24 cellular contexts compared by ENCODE assay signal in the genomic region with DNA sequence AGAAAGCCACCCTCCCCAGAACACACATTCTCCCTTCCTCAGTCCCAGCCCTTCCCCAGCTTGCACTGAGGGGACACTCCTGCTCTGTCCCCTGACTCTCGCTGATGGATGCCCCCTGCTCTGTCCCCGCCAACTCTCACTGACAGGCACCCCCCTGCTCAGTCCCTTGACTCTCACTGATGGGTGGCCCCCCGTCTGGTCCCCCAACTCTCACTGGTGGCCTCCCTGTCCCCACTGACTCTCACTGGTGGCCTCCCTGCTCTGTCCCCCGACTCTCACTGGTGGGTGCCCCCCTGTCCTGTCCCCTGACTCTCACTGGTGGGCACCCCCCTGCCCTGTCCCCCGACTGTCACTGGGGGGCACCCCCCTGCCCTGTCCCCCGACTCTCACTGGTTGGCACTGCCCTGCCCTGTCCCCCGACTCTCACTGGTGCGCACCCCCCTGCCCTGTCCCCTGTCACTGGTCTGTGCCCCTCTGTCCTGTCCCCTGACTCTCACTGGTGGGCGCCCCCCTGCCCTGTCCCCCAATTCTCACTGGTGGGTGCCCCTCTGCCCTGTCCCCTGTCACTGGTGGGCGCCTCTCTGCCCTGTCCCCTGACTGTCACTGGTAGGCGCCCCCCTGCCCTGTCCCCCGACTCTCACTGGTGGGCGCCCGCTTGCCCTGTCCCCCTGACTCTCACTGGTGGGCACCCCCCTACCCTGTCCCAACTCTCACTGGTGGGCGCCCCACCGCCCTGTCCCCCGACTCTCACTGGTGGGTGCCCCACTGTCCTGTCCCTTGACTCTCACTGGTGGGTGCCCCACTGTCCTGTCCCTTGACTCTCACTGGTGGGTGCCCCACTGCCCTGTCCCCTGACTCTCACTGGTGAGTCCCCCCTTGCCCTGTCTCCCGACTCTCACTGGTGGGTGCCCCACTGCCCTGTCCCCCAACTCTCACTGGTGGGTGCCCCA.
"Had no signal": no experiment of that assay in that cellular context is flagged by ENCODE, and none has a peak within 500 bp of the region (broad histone marks: within the 10 kb centered on the region; RNA-seq: fewer than 3 reads in every experiment).

No MANE protein-coding gene starts in this region.

- H3K27ac Mint-ChIP-seq: activated CD8-positive, alpha-beta T cell treated with anti-CD3 and anti-CD28 coated beads for 36 hours; activated T-cell treated with anti-CD3 and anti-CD28 coated beads, Interleukin-2, amount 50 U/mL, for 72 hours; stimulated activated naive B cell treated with anti-CD40 and anti-IgM and Interleukin-4, amounts not matched to agents 10 μg/mL and 1 μg/mL and 100 μg/mL, for 72 hours had no signal

- H3K4me1 ChIP-seq: breast epithelium, transverse colon, uterus had no signal

- H3K36me3 Mint-ChIP-seq: activated naive CD4-positive, alpha-beta T cell treated with anti-CD3 and anti-CD28 coated beads, Interleukin-2, amount 50 U/mL, for 72 hours; stimulated activated naive B cell treated with anti-CD40 and anti-IgM and Interleukin-4, amounts not matched to agents 10 μg/mL and 1 μg/mL and 100 μg/mL, for 72 hours had no signal

- H3K4me3 ChIP-seq: breast epithelium, left ventricle myocardium inferior, lung, mucosa of descending colon, transverse colon, uterus had no signal

- ATAC-seq: activated CD8-positive, alpha-beta T cell treated with anti-CD3 and anti-CD28 coated beads for 36 hours; activated naive CD4-positive, alpha-beta T cell treated with anti-CD3 and anti-CD28 coated beads, Interleukin-2, amount 50 U/mL, for 72 hours; activated T-cell treated with anti-CD3 and anti-CD28 coated beads, Interleukin-2, amount 50 U/mL, for 72 hours; mucosa of descending colon; sciatic nerve; stimulated activated naive B cell treated with anti-CD40 and anti-IgM and Interleukin-4, amounts not matched to agents 10 μg/mL and 1 μg/mL and 100 μg/mL, for 72 hours had no signal

- H3K4me1 Mint-ChIP-seq: nephron had no signal

- H3K27ac ChIP-seq: breast epithelium, left ventricle myocardium inferior, neutrophil, transverse colon, uterus had no signal

- H3K27me3 ChIP-seq: breast epithelium, neutrophil, transverse colon, uterus had no signal

- H3K9me3 ChIP-seq: breast epithelium, left ventricle myocardium inferior, mucosa of descending colon, neutrophil, transverse colon, uterus had no signal

- H3K27me3 Mint-ChIP-seq: activated CD4-positive, alpha-beta T cell treated with anti-CD3 and anti-CD28 coated beads, Interleukin-2, amount 10 ng/mL, durations not matched to agents 7 days and 5 days; activated CD8-positive, alpha-beta T cell treated with anti-CD3 and anti-CD28 coated beads for 36 hours had no signal

- H3K4me3 Mint-ChIP-seq: activated CD4-positive, alpha-beta T cell treated with anti-CD3 and anti-CD28 coated beads, Interleukin-2, amount 10 ng/mL, durations not matched to agents 7 days and 5 days; activated CD8-positive, alpha-beta T cell treated with anti-CD3 and anti-CD28 coated beads for 36 hours; activated T-cell treated with anti-CD3 and anti-CD28 coated beads, Interleukin-2, amount 50 U/mL, for 72 hours; nephron; stimulated activated naive B cell treated with anti-CD40 and anti-IgM and Interleukin-4, amounts not matched to agents 10 μg/mL and 1 μg/mL and 100 μg/mL, for 72 hours had no signal

- H3K9me3 Mint-ChIP-seq: activated CD4-positive, alpha-beta T cell treated with anti-CD3 and anti-CD28 coated beads, Interleukin-2, amount 10 ng/mL, durations not matched to agents 7 days and 5 days; activated CD8-positive, alpha-beta T cell treated with anti-CD3 and anti-CD28 coated beads for 36 hours; activated naive CD4-positive, alpha-beta T cell treated with anti-CD3 and anti-CD28 coated beads, Interleukin-2, amount 50 U/mL, for 72 hours; activated T-cell treated with anti-CD3 and anti-CD28 coated beads, Interleukin-2, amount 50 U/mL, for 72 hours; nephron; stimulated activated naive B cell treated with anti-CD40 and anti-IgM and Interleukin-4, amounts not matched to agents 10 μg/mL and 1 μg/mL and 100 μg/mL, for 72 hours had no signal

- DNase-seq: activated CD4-positive, alpha-beta T cell treated with anti-CD3 and anti-CD28 coated beads for 1 hour; activated CD4-positive, alpha-beta T cell treated with anti-CD3 and anti-CD28 coated beads, Interleukin-2, amount 10 ng/mL, durations not matched to agents 7 days and 5 days; activated CD8-positive, alpha-beta T cell treated with anti-CD3 and anti-CD28 coated beads for 36 hours; activated naive CD4-positive, alpha-beta T cell; activated T-cell treated with anti-CD3 and anti-CD28 coated beads, Interleukin-2, amount 50 U/mL, for 72 hours; central memory CD4-positive, alpha-beta T cell; dermis blood vessel endothelial cell; effector CD8-positive, alpha-beta T cell; left ventricle myocardium inferior; mucosa of descending colon; small intestine; stimulated activated CD4-positive, alpha-beta T cell treated with anti-CD3 and anti-CD28 coated beads, Interleukin-1b, Interleukin-23, amount 100 ng/mL, for 48 hours; stimulated activated CD4-positive, alpha-beta T cell treated with anti-CD3 and anti-CD28 coated beads, Interleukin-4, amount 100 ng/mL, for 4 hours; stimulated activated CD8-positive, alpha-beta memory T cell treated with anti-CD3 and anti-CD28 coated beads, Interleukin-4, amount 100 ng/mL, for 48 hours; stimulated activated naive B cell treated with anti-CD40 and anti-IgM and Interleukin-4, amounts not matched to agents 10 μg/mL and 1 μg/mL and 100 μg/mL, for 72 hours; T-helper 2 cell; transverse colon; uterus had no signal

- H3K36me3 ChIP-seq: breast epithelium, neutrophil, transverse colon, uterus had no signal
